Comparison of ENCODE assay signal across 8 cellular contexts in the genomic region with DNA sequence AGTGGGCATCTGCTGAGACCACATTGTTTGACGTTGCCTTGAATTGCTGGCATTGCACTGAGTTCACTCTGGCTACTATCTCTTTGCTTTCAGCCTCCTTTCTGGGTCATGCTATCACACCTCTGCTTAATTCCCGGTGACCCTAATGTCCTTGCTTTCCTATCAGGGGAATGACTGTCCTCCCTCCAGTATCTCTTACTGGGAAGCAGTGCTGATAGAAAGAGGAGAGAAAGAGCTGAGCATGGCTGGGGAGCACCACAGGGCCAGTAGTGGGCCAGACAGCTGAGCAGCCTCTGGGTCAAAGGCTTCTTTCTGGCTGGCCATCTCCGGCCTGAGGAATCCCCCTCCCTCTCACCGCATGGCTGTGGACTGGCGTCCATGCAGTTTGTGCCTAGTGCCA.
"Had no signal": no experiment of that assay in that cellular context is flagged by ENCODE, and none has a peak within 500 bp of the region (broad histone marks: within the 10 kb centered on the region; RNA-seq: fewer than 3 reads in every experiment).

No MANE protein-coding gene starts in this region.

- H3K36me3 ChIP-seq: HAP-1 had no signal

- H3K9ac ChIP-seq: GM23248 had no signal

- H2AFZ ChIP-seq: GM23248 had no signal

- H3K4me3 ChIP-seq: GM23248, HAP-1 had no signal

- ATAC-seq: HCT116, HepG2 had no signal

- H3K27ac ChIP-seq: GM23248, HL-60 had no signal

- H3K4me1 ChIP-seq: HAP-1 had no signal

- DNase-seq: GM23248, GOT3, H7, HFFc6 had no signal

- H3K9me3 ChIP-seq: HAP-1 had no signal
